27 cellular contexts compared by ENCODE assay signal in genomic region chr17:76152580-76152979, GRCh38. TPM values are rescaled to one million over a fixed set of nuclear protein-coding genes. Genes with fewer than 3 reads are reported as not detected.
DNase-seq lines count a peak whose midpoint lies in the region; ATAC-seq and TF ChIP-seq lines count a peak whose summit lies in the region.
"Had no signal": no experiment of that assay in that cellular context is flagged by ENCODE, and none has a peak within 500 bp of the region (broad histone marks: within the 10 kb centered on the region; RNA-seq: fewer than 3 reads in every experiment).

No MANE protein-coding gene starts in this region.

- H3K4me1 Mint-ChIP-seq in CD4-positive, alpha-beta T cell (ENCODE audit: low read depth), result peaks cover 54% of the 10 kb centered on the region
- peaks cover 31% of the 10 kb centered on the region for H3K4me1 Mint-ChIP-seq in GM23338
- peaks cover 69% of the 10 kb centered on the region for H3K4me1 Mint-ChIP-seq in activated naive CD8-positive, alpha-beta T cell (ENCODE audit: low read depth)

- intact Hi-C loops in CD4-positive, alpha-beta T cell (cut with DNase I, micrococcal nuclease), result no loop called here

- peaks cover 2% of the 10 kb centered on the region; the same call in 1 of the 2 replicates for H3F3A ChIP-seq in GM23338 (replicated peaks; ENCODE audit: low read depth)

- H3K36me3 ChIP-seq in GM23338 (ENCODE audit: insufficient read depth) (no peaks in the 10 kb centered on the region), mesendoderm (ENCODE audit: control insufficient read depth, insufficient read depth, low read length) (no peaks in the 10 kb centered on the region)
- H3K36me3 ChIP-seq: brain microvascular endothelial cell, colonic mucosa had no signal

- no peak overlapping the region for H3K4ac ChIP-seq in mesendoderm (ENCODE audit: low read depth, low read length)

- no peak overlapping the region for H3K4me3 ChIP-seq in GM23338
- no peak overlapping the region for H3K4me3 ChIP-seq in mesendoderm (ENCODE audit: low read length)
- H3K4me3 ChIP-seq: colonic mucosa, SK-N-MC had no signal

- no peak overlapping the region for H3K56ac ChIP-seq in mesendoderm (ENCODE audit: low read length)

- H3K27ac ChIP-seq in CD4-positive, alpha-beta T cell (ENCODE audit: low read depth, low read length), result peak overlapping the region; percentile 72
- H3K27ac ChIP-seq in GM23338 (ENCODE audit: low read depth), result no peak overlapping the region
- no peak overlapping the region for H3K27ac ChIP-seq in mesendoderm (ENCODE audit: low read depth, low read length)
- H3K27ac ChIP-seq: brain microvascular endothelial cell, colonic mucosa, SK-N-MC had no signal

- no peak overlapping the region for H2AFZ ChIP-seq in GM23338

- POLR2A ChIA-PET in CD4-positive, alpha-beta T cell (lab: Charles Lee), result interaction anchor here (1.0 to 4.6 kb wide), 13 partner anchors 8 to 119 kb away, joined by 3 to 58 read pairs (median 7); partner anchors contain the start of genes FOXJ1 and UBALD2

- no peak overlapping the region for H3K9ac ChIP-seq in mesendoderm (ENCODE audit: low read length)

- no peak overlapping the region for H2BK5ac ChIP-seq in mesendoderm (ENCODE audit: low read length)

- no peaks in the 10 kb centered on the region for H4K20me1 ChIP-seq in GM23338 (replicated peaks; ENCODE audit: insufficient read depth)

- CTCF ChIA-PET in CD4-positive, alpha-beta T cell (lab: Charles Lee), result interaction anchor here (1.2 to 2.1 kb wide), 3 partner anchors 29 to 127 kb away, joined by 5 to 13 read pairs (median 8); no protein-coding TSS in a partner anchor

- H3K4me3 Mint-ChIP-seq in CD4-positive, alpha-beta T cell, result peak overlapping the region; percentile 64
- H3K4me3 Mint-ChIP-seq in GM23338, result no peak overlapping the region; the same call in 2 of the 3 replicates
- H3K4me3 Mint-ChIP-seq in activated naive CD8-positive, alpha-beta T cell, result peak overlapping the region; percentile 58
- H3K4me3 Mint-ChIP-seq: stimulated activated naive CD8-positive, alpha-beta T cell treated with anti-CD3 and anti-CD28 coated beads, Interleukin-15, amount 100 ng/mL, for 72 hours; type B pancreatic cell had no signal

- no peak overlapping the region for H2AK5ac ChIP-seq in mesendoderm (ENCODE audit: low read length)

- H3K36me3 Mint-ChIP-seq in CD4-positive, alpha-beta T cell (ENCODE audit: low read depth), result peaks cover 82% of the 10 kb centered on the region
- peaks cover 8% of the 10 kb centered on the region; the same call in 2 of the 3 replicates for H3K36me3 Mint-ChIP-seq in GM23338 (ENCODE audit: low read depth)
- peaks cover 25% of the 10 kb centered on the region for H3K36me3 Mint-ChIP-seq in activated naive CD8-positive, alpha-beta T cell
- H3K36me3 Mint-ChIP-seq: type B pancreatic cell had no signal

- no peak for ATAC-seq in CD4-positive, alpha-beta T cell (ENCODE audit: poor library complexity)
- peak; percentile 75 for ATAC-seq in GM23338
- no peak for ATAC-seq in HG03097 (IDR thresholded peaks at IDR 0.05; ENCODE audit: low FRiP score, unreplicated experiment)
- no peak for ATAC-seq in HG03460 (IDR thresholded peaks at IDR 0.05; ENCODE audit: unreplicated experiment)
- ATAC-seq in HG02870 (IDR thresholded peaks at IDR 0.05; ENCODE audit: unreplicated experiment), result no peak
- ATAC-seq: stimulated activated naive CD8-positive, alpha-beta T cell treated with anti-CD3 and anti-CD28 coated beads, Interleukin-15, amount 100 ng/mL, for 72 hours had no signal

- H2BK15ac ChIP-seq in mesendoderm (replicated peaks; ENCODE audit: low read depth), result no peak overlapping the region

- WGBS in mesendoderm (ENCODE audit: extremely low coverage, insufficient coverage, low lambda C conversion rate), result no CpG with 5 or more reads among the region's 7 CpGs

- H3K79me2 ChIP-seq in GM23338 (replicated peaks; ENCODE audit: insufficient read depth) (no peaks in the 10 kb centered on the region), mesendoderm (ENCODE audit: control insufficient read depth, insufficient read depth, low read length) (no peaks in the 10 kb centered on the region)

- no peaks in the 10 kb centered on the region for H3K79me1 ChIP-seq in mesendoderm (ENCODE audit: low read length)

- H3K18ac ChIP-seq in mesendoderm (ENCODE audit: low read length), result no peak overlapping the region

- peak overlapping the region; percentile 99 for H3K27ac Mint-ChIP-seq in CD4-positive, alpha-beta T cell
- H3K27ac Mint-ChIP-seq in GM23338, result peak overlapping the region; percentile 54; the same call in 1 of the 2 replicates
- H3K27ac Mint-ChIP-seq in activated naive CD8-positive, alpha-beta T cell, result peak overlapping the region; percentile 96
- H3K27ac Mint-ChIP-seq: type B pancreatic cell had no signal

- H4K8ac ChIP-seq in mesendoderm (ENCODE audit: low read depth, low read length), result no peak overlapping the region

- H3K4me1 ChIP-seq in GM23338 (ENCODE audit: insufficient read depth) (peaks cover 8% of the 10 kb centered on the region), mesendoderm (ENCODE audit: control insufficient read depth, low read depth, low read length) (no peaks in the 10 kb centered on the region)
- H3K4me1 ChIP-seq: colonic mucosa had no signal

- no peak overlapping the region for H3K23ac ChIP-seq in mesendoderm (ENCODE audit: low read length)

- H3K9me3 Mint-ChIP-seq in CD4-positive, alpha-beta T cell, result no peaks in the 10 kb centered on the region
- no peaks in the 10 kb centered on the region for H3K9me3 Mint-ChIP-seq in GM23338
- no peaks in the 10 kb centered on the region for H3K9me3 Mint-ChIP-seq in activated naive CD8-positive, alpha-beta T cell (ENCODE audit: low read depth)
- H3K9me3 Mint-ChIP-seq: stimulated activated naive CD8-positive, alpha-beta T cell treated with anti-CD3 and anti-CD28 coated beads, Interleukin-15, amount 100 ng/mL, for 72 hours; type B pancreatic cell had no signal

- H3K27me3 ChIP-seq in CD4-positive, alpha-beta T cell (ENCODE audit: control insufficient read depth, insufficient read depth, low read length), result no peaks in the 10 kb centered on the region
- H3K27me3 ChIP-seq in GM23338 (ENCODE audit: insufficient read depth) (no peaks in the 10 kb centered on the region), mesendoderm (ENCODE audit: insufficient read depth, low read length, poor library complexity) (no peaks in the 10 kb centered on the region)
- H3K27me3 ChIP-seq: brain microvascular endothelial cell, colonic mucosa had no signal

- no peak overlapping the region for H2BK120ac ChIP-seq in mesendoderm (ENCODE audit: low read depth, low read length)

- H3K27me3 Mint-ChIP-seq in CD4-positive, alpha-beta T cell, result no peaks in the 10 kb centered on the region
- H3K27me3 Mint-ChIP-seq in GM23338 (ENCODE audit: insufficient read depth, low read depth, poor library complexity), result no peaks in the 10 kb centered on the region
- no peaks in the 10 kb centered on the region for H3K27me3 Mint-ChIP-seq in activated naive CD8-positive, alpha-beta T cell
- H3K27me3 Mint-ChIP-seq: stimulated activated naive CD8-positive, alpha-beta T cell treated with anti-CD3 and anti-CD28 coated beads, Interleukin-15, amount 100 ng/mL, for 72 hours; type B pancreatic cell had no signal

- H4K5ac ChIP-seq in mesendoderm (ENCODE audit: low read length), result no peak overlapping the region

- no peaks in the 10 kb centered on the region for H3K9me2 ChIP-seq in GM23338 (ENCODE audit: insufficient read depth)

- H3K4me2 ChIP-seq in GM23338 (no peak overlapping the region), mesendoderm (ENCODE audit: low read length) (no peak overlapping the region)

- no peaks in the 10 kb centered on the region for H3K9me3 ChIP-seq in CD4-positive, alpha-beta T cell (ENCODE audit: control insufficient read depth, low read length)
- H3K9me3 ChIP-seq: colonic mucosa had no signal

- no peak for DNase-seq in CD4-positive, alpha-beta T cell
- DNase-seq in GM23338 (ENCODE audit: low spot score) (peak; percentile 47), mesendoderm (peak; percentile 40)
- DNase-seq: activated CD4-positive, alpha-beta T cell treated with anti-CD3 and anti-CD28 coated beads for 1 hour; AML-193; brain microvascular endothelial cell; Calu3; colonic mucosa; NCI-H1092; NCI-H2029 treated with DMSO at 0.1 percent for 48 hours; NCI-H446 treated with DMSO at 0.1 percent for 48 hours; NK-92 treated with Interleukin-12 subunit alpha and Interleukin-12 subunit beta, amount 100 ng/mL, for 24 hours; small intestine; stimulated activated CD4-positive, alpha-beta T cell treated with anti-CD3 and anti-CD28 coated beads, Interleukin-2, amount 100 ng/mL, for 48 hours; stimulated activated naive CD8-positive, alpha-beta T cell treated with anti-CD3 and anti-CD28 coated beads, Interleukin-15, amount 100 ng/mL, for 72 hours had no signal

- TF ChIP-seq CTCF in CD4-positive, alpha-beta T cell (IDR thresholded peaks at IDR 0.05), result no peak
- TF ChIP-seq CTCF in GM23338 (conservative IDR thresholded peaks at IDR 0.05; ENCODE audit: low read depth in 2 of 2), result peak in 1 of 2 experiments; percentile 57; a peak in 2 of 4 replicates

TF ChIP-seq in GM23338, 12 proteins besides CTCF, POLR2A, EP300 and RAD21 (continues in another document):
- TF ChIP-seq EZH2 (IDR thresholded peaks at IDR 0.05; ENCODE audit: low read depth, unreplicated experiment) (no peak), STAT1 (IDR thresholded peaks at IDR 0.05; ENCODE audit: unreplicated experiment) (no peak), EZH2phosphoT487 (IDR thresholded peaks at IDR 0.05; ENCODE audit: unreplicated experiment) (no peak), ZNF114 (CRISPR knock-in tag; IDR thresholded peaks at IDR 0.05) (no peak), ZNF331 (CRISPR knock-in tag; IDR thresholded peaks at IDR 0.05; ENCODE audit: low read depth) (no peak), ETS1 (IDR thresholded peaks at IDR 0.05) (no peak), CREB1 (CRISPR knock-in tag; IDR thresholded peaks at IDR 0.05; ENCODE audit: low read depth) (no peak)

RNA-seq across cellular contexts. Expression of gene FOXJ1, which starts 11.5 kb away (rescaled TPM):
- under 1 TPM; 0.63 to 0.89 TPM for total RNA-seq in CD4-positive, alpha-beta T cell
- 8.7 and 12.3 TPM in 2 replicates for total RNA-seq in GM23338 (2014; rRNA removed; shearing (Covaris generic))
- polyA plus RNA-seq in GM23338 (2016; fragmentation: Nextera tagmentation; extraction: Ambion mirVana), result 2.3 and 2.8 TPM in 2 replicates
- polyA plus RNA-seq in mesendoderm (2013, experiment 1 of 2), result 0.06 TPM
- 0.08 TPM for polyA plus RNA-seq in mesendoderm (2013, experiment 2 of 2)
- total RNA-seq: Calu3, H4, LHCN-M2, mucosa of gallbladder, pulmonary artery endothelial cell, RPMI7951 had no signal
- polyA plus RNA-seq: liver had no signal

RNA-seq across cellular contexts. Expression of gene EXOC7, which starts 49.0 kb away (rescaled TPM):
- 10 to 100 TPM; 88.1 to 90.6 TPM for total RNA-seq in CD4-positive, alpha-beta T cell
- total RNA-seq in GM23338 (2014; rRNA removed; shearing (Covaris generic)), result 65.9 and 75.4 TPM in 2 replicates
- 77.4 and 77.5 TPM in 2 replicates for polyA plus RNA-seq in GM23338 (2016; fragmentation: Nextera tagmentation; extraction: Ambion mirVana)
- polyA plus RNA-seq in mesendoderm (2013, experiment 1 of 2), result 58.1 TPM
- 61.9 TPM for polyA plus RNA-seq in mesendoderm (2013, experiment 2 of 2)

Comparison
In these comparisons a context has a peak if more than half of its experiments do, and no peak if none do; other contexts are left out.
1. DNase-seq: peak in GM23338 (single experiment) and mesendoderm (single experiment); none in CD4-positive, alpha-beta T cell (0 of 10).
2. Peak in every context shown above with its lines, with median percentiles within 50 percentile points of each other: H3K27ac Mint-ChIP-seq.